25 cellular contexts compared by ENCODE assay signal in the genomic region with DNA sequence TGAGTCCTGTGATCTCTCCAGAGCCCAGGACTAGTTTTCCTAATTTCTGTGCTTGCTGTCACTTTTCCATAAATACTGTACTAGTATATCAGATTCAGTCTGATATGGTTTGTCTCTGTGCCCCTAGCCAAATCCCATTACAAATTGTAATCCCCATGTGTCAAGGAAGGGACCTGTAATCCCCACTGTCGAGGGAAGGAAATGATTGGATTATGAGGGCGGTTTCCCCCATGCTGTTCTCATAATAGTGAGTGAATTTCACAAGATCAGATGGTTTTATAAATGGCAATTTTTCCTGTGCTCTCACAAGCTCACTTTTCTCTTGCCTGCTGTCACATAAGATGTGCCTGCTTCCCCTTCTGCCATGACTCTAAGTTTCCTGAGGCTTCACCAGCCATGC.
"Had no signal": no experiment of that assay in that cellular context is flagged by ENCODE, and none has a peak within 500 bp of the region (broad histone marks: within the 10 kb centered on the region; RNA-seq: fewer than 3 reads in every experiment).

No MANE protein-coding gene starts in this region.

- H3K4me2 ChIP-seq: neural progenitor cell had no signal

- H3K27ac Mint-ChIP-seq: endodermal cell; memory B cell; neural progenitor cell; stimulated activated naive B cell treated with anti-CD40 and anti-IgM and Interleukin-4, amounts not matched to agents 10 μg/mL and 1 μg/mL and 100 μg/mL, for 72 hours; stimulated activated naive CD8-positive, alpha-beta T cell treated with anti-CD3 and anti-CD28 coated beads, Interleukin-15, amount 100 ng/mL, for 72 hours had no signal

- ATAC-seq: foreskin keratinocyte; left cardiac atrium; lower lobe of right lung; stimulated activated naive B cell treated with anti-CD40 and anti-IgM and Interleukin-4, amounts not matched to agents 10 μg/mL and 1 μg/mL and 100 μg/mL, for 72 hours; stimulated activated naive CD8-positive, alpha-beta T cell treated with anti-CD3 and anti-CD28 coated beads, Interleukin-15, amount 100 ng/mL, for 72 hours; upper lobe of right lung had no signal

- H3K27ac ChIP-seq: colonic mucosa, foreskin keratinocyte, left ventricle myocardium inferior, lower lobe of right lung, neural progenitor cell, ovary, right atrium auricular region, sigmoid colon, skin epidermis, testis, tibial nerve, upper lobe of right lung had no signal

- H3K36me3 ChIP-seq: colonic mucosa, left ventricle myocardium inferior, lower lobe of right lung, neural progenitor cell, ovary, right atrium auricular region, sigmoid colon, tibial nerve, upper lobe of right lung had no signal

- DNase-seq: colonic mucosa; dermis blood vessel endothelial cell; endodermal cell; erythroblast; foreskin keratinocyte; kidney; left cardiac atrium; left ventricle myocardium inferior; lower lobe of right lung; midbrain; nucleus accumbens; ovary; sigmoid colon; stimulated activated CD4-positive, alpha-beta T cell treated with anti-CD3 and anti-CD28 coated beads, Interleukin-2, amount 100 ng/mL, for 24 hours; stimulated activated CD4-positive, alpha-beta T cell treated with anti-CD3 and anti-CD28 coated beads, Interleukin-4, amount 100 ng/mL, for 4 hours; stimulated activated naive B cell treated with anti-CD40 and anti-IgM and Interleukin-4, amounts not matched to agents 10 μg/mL and 1 μg/mL and 100 μg/mL, for 72 hours; stimulated activated naive CD8-positive, alpha-beta T cell treated with anti-CD3 and anti-CD28 coated beads, Interleukin-15, amount 100 ng/mL, for 72 hours; testis; upper lobe of right lung had no signal

- H3K4me3 Mint-ChIP-seq: endodermal cell; memory B cell; neural progenitor cell; stimulated activated naive B cell treated with anti-CD40 and anti-IgM and Interleukin-4, amounts not matched to agents 10 μg/mL and 1 μg/mL and 100 μg/mL, for 72 hours; stimulated activated naive CD8-positive, alpha-beta T cell treated with anti-CD3 and anti-CD28 coated beads, Interleukin-15, amount 100 ng/mL, for 72 hours had no signal

- H3K9me3 ChIP-seq: colonic mucosa, left ventricle myocardium inferior, lower lobe of right lung, ovary, right atrium auricular region, sigmoid colon, testis, tibial nerve, upper lobe of right lung had no signal

- FAIRE-seq: endothelial cell of umbilical vein, kidney had no signal

- H3K4me1 ChIP-seq: colonic mucosa, neural progenitor cell had no signal

- H3K9ac ChIP-seq: neural progenitor cell had no signal

- H3K36me3 Mint-ChIP-seq: memory B cell; neural progenitor cell; stimulated activated naive B cell treated with anti-CD40 and anti-IgM and Interleukin-4, amounts not matched to agents 10 μg/mL and 1 μg/mL and 100 μg/mL, for 72 hours had no signal

- H3K9me3 Mint-ChIP-seq: endodermal cell; neural progenitor cell; stimulated activated naive CD8-positive, alpha-beta T cell treated with anti-CD3 and anti-CD28 coated beads, Interleukin-15, amount 100 ng/mL, for 72 hours had no signal

- H3K4me3 ChIP-seq: colonic mucosa, left ventricle myocardium inferior, lower lobe of right lung, neural progenitor cell, ovary, right atrium auricular region, sigmoid colon, skin epidermis, testis, tibial nerve, upper lobe of right lung had no signal

- H2AFZ ChIP-seq: neural progenitor cell had no signal

- H3K27me3 ChIP-seq: colonic mucosa, neural progenitor cell, ovary, right atrium auricular region, sigmoid colon, testis, tibial nerve, upper lobe of right lung had no signal
